Comparison of ENCODE assay signal across 8 cellular contexts in the genomic region with DNA sequence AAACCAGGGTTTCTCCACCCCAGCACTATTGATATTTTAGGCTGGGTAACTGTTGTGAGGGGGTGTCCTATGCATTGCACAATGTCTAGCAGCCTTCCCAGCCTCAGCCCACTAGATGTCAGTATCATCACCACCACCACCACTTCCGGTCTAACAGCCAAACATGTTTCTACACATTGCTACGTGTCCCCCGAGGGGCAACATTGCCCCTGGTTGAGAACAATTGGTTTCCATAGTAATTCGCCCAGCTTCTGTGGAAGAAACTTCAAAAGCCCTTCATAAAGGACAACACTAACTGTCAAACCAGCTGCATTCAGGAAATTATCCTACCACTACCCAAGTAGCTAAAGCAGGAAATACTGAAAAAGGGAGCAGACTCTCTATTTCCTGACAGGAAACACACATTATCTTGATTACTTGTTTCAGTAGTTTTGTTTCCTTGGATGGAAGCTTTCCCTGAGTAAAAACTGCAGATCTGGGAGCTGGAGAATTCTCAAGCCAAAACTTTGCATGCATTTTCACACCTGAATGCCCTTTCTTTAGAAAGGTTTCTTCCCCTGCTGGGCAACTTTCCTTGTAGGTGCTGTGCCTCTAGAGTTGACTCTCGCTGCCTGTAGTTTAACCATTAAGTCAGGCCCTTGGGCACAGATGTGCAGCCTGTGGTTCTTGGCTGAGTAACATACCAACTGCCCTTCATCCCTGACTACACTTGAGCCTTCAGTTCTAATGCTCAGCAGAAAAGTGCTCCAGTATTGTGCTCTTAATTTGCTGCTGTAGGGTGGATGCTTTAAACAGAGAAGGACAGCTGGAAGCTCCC. TPM values are rescaled to one million over a fixed set of nuclear protein-coding genes. Genes with fewer than 3 reads are reported as not detected.
DNase-seq lines count a peak whose midpoint lies in the region; ATAC-seq and TF ChIP-seq lines count a peak whose summit lies in the region.

No MANE protein-coding gene starts in this region.

- WGBS in psoas muscle, 3 donors: 15 to 25% (median 19%) methylated on average over 5 of the region's 5 CpGs

- peaks cover 11% of the 10 kb centered on the region for H3K4me1 Mint-ChIP-seq in activated CD8-positive, alpha-beta memory T cell treated with anti-CD3 and anti-CD28 coated beads, Interleukin-2, amount 10 ng/mL, durations not matched to agents 7 days and 5 days

- H3K4me2 ChIP-seq in fibroblast of lung (ENCODE audit: extremely low read depth, insufficient read depth, low read length): no peak overlapping the region

- no peak overlapping the region for H3K9ac ChIP-seq in fibroblast of lung (ENCODE audit: insufficient read depth, low read length)

- H3K27ac ChIP-seq in AG04450 (ENCODE audit: low read depth, low read length): no peak overlapping the region
- no peak overlapping the region for H3K27ac ChIP-seq in fibroblast of lung (ENCODE audit: insufficient read depth, low read length)
- no peak overlapping the region for H3K27ac ChIP-seq in psoas muscle

- POLR2A ChIA-PET in AG04450 (lab: Yijun Ruan, JAX): no interaction called here

- TF ChIP-seq CTCF in AG04450 (IDR thresholded peaks at IDR 0.05; ENCODE audit: low read depth, low read length): peak; percentile 55
- peak; percentile 30 to 43 for TF ChIP-seq CTCF in fibroblast of lung (conservative IDR thresholded peaks at IDR 0.05 in 1 of 2, IDR thresholded peaks at IDR 0.05 in 1 of 2; ENCODE audit: low read depth in 1 of 2, low read length in 2 of 2)
- TF ChIP-seq CTCF in psoas muscle (IDR thresholded peaks at IDR 0.05): peak; percentile 59

- H3K27me3 ChIP-seq in AG04450 (ENCODE audit: control insufficient read depth, insufficient read depth, low read length) (no peaks in the 10 kb centered on the region), fibroblast of lung (ENCODE audit: control insufficient read depth, insufficient read depth, low read length) (no peaks in the 10 kb centered on the region), psoas muscle (ENCODE audit: insufficient read depth in 3 of 3, low read length in 2 of 3) (no peaks in the 10 kb centered on the region)

- no peaks in the 10 kb centered on the region for H3K9me3 Mint-ChIP-seq in activated CD8-positive, alpha-beta memory T cell treated with anti-CD3 and anti-CD28 coated beads, Interleukin-2, amount 10 ng/mL, durations not matched to agents 7 days and 5 days (ENCODE audit: low read depth)

- peaks cover 29% of the 10 kb centered on the region for H3K27me3 Mint-ChIP-seq in activated CD8-positive, alpha-beta memory T cell treated with anti-CD3 and anti-CD28 coated beads, Interleukin-2, amount 10 ng/mL, durations not matched to agents 7 days and 5 days

- ATAC-seq in GM18511 (IDR thresholded peaks at IDR 0.05; ENCODE audit: unreplicated experiment): peak; percentile 99
- ATAC-seq in HG02973 (IDR thresholded peaks at IDR 0.05; ENCODE audit: unreplicated experiment): peak; percentile 99
- peak; percentile 99 for ATAC-seq in activated CD8-positive, alpha-beta memory T cell treated with anti-CD3 and anti-CD28 coated beads, Interleukin-2, amount 10 ng/mL, durations not matched to agents 7 days and 5 days
- peak; percentile 84 to 99 (median 87) for ATAC-seq in psoas muscle

- no peaks in the 10 kb centered on the region for H4K20me1 ChIP-seq in fibroblast of lung (ENCODE audit: control insufficient read depth, extremely low read depth, insufficient read depth, low read length)

- H3K9me3 ChIP-seq in AG04450 (ENCODE audit: control insufficient read depth, insufficient read depth, low read length) (no peaks in the 10 kb centered on the region), fibroblast of lung (ENCODE audit: control insufficient read depth, insufficient read depth, low read depth, low read length) (no peaks in the 10 kb centered on the region), psoas muscle (no peaks in the 10 kb centered on the region)

- H3K4me1 ChIP-seq in fibroblast of lung (ENCODE audit: control insufficient read depth, extremely low read depth, insufficient read depth, low read length) (no peaks in the 10 kb centered on the region), psoas muscle (peaks cover 6% of the 10 kb centered on the region)

- intact Hi-C loops in psoas muscle (cut with DNase I): loop anchor here in 1 of 2 donors (5.0 kb wide), 1 partner anchor 199 kb away; no protein-coding TSS in a partner anchor

- DNase-seq in AG04450 (ENCODE audit: low read depth, low spot score) (no peak), NCI-H748 (lab: John Stamatoyannopoulos, UW; ENCODE audit: unreplicated experiment) (peak; percentile 74), fibroblast of lung (ENCODE audit: low read depth in 2 of 2) (peak; percentile 4), psoas muscle (peak in 1 of 2 donors; percentile 57), cortex of kidney (lab: John Stamatoyannopoulos, UW) (no peak)
- peak; percentile 82 for DNase-seq in activated CD8-positive, alpha-beta memory T cell treated with anti-CD3 and anti-CD28 coated beads, Interleukin-2, amount 10 ng/mL, durations not matched to agents 7 days and 5 days

- H3K36me3 Mint-ChIP-seq in activated CD8-positive, alpha-beta memory T cell treated with anti-CD3 and anti-CD28 coated beads, Interleukin-2, amount 10 ng/mL, durations not matched to agents 7 days and 5 days: no peaks in the 10 kb centered on the region

- H3K4me3 ChIP-seq in AG04450 (ENCODE audit: low read depth, low read length) (no peak overlapping the region), fibroblast of lung (replicated peaks in 1 of 4; ENCODE audit: control extremely low read depth in 1 of 4, insufficient read depth in 1 of 4, low read depth in 3 of 4, low read length in 4 of 4) (no peak overlapping the region), psoas muscle (peak overlapping the region; percentile 34)

- no peaks in the 10 kb centered on the region for H3K36me3 ChIP-seq in fibroblast of lung (ENCODE audit: control insufficient read depth, insufficient read depth, low read length)
- H3K36me3 ChIP-seq in psoas muscle (ENCODE audit: insufficient read depth in 1 of 2, low read depth in 1 of 2): no peaks in the 10 kb centered on the region

- no peaks in the 10 kb centered on the region for H3K79me2 ChIP-seq in fibroblast of lung (ENCODE audit: control insufficient read depth, insufficient read depth, low read length)

- peak overlapping the region; percentile 76 for H3K27ac Mint-ChIP-seq in activated CD8-positive, alpha-beta memory T cell treated with anti-CD3 and anti-CD28 coated beads, Interleukin-2, amount 10 ng/mL, durations not matched to agents 7 days and 5 days

- H3K4me3 Mint-ChIP-seq in activated CD8-positive, alpha-beta memory T cell treated with anti-CD3 and anti-CD28 coated beads, Interleukin-2, amount 10 ng/mL, durations not matched to agents 7 days and 5 days: peak overlapping the region; percentile 34

- peak overlapping the region; percentile 37 for H2AFZ ChIP-seq in fibroblast of lung (ENCODE audit: low read length)

- CTCF ChIA-PET in AG04450 (lab: Charles Lee): interaction anchor here (0.7 to 2.1 kb wide), 4 partner anchors 14 to 336 kb away, joined by 3 to 20 read pairs (median 3); no protein-coding TSS in a partner anchor
- CTCF ChIA-PET in activated CD8-positive, alpha-beta memory T cell treated with anti-CD3 and anti-CD28 coated beads, Interleukin-2, amount 10 ng/mL, durations not matched to agents 7 days and 5 days (lab: Charles Lee): interaction anchor here (0.7 to 1.4 kb wide), 7 partner anchors 13 to 200 kb away, joined by 3 to 5 read pairs (median 3); a partner anchor contains a TSS

RNA-seq across cellular contexts. Expression of a gene that starts 23.6 kb away (rescaled TPM):
- polyA plus RNA-seq in AG04450 (2011; rRNA removed) (not detected in 2 replicates), fibroblast of lung (not detected in 2 replicates), psoas muscle (under 1 TPM in 2 of 3 donors, not detected in 1; under 0.01 to 0.01 TPM)
- not detected in 2 replicates for polyA minus RNA-seq in AG04450 (2011; rRNA and poly(A)+ RNA removed)
- total RNA-seq in activated CD8-positive, alpha-beta memory T cell treated with anti-CD3 and anti-CD28 coated beads, Interleukin-2, amount 10 ng/mL, durations not matched to agents 7 days and 5 days: not detected
- total RNA-seq in fibroblast of lung (not detected in 2 replicates), psoas muscle (under 1 TPM in 3 of 4 donors, not detected in 1; 0.02 to 0.11 (median 0.04) TPM)
- not detected in 2 replicates for polyA plus RNA-seq in fibroblast of lung (2012)
- polyA minus RNA-seq in fibroblast of lung (ENCODE audit: low replicate concordance): 0.04 TPM in 1 of 2 replicates, not detected in the other

Comparison
In these comparisons a context has a peak if more than half of its experiments do, and no peak if none do; other contexts are left out.
1. DNase-seq: peak in NCI-H748 (single experiment), activated CD8-positive, alpha-beta memory T cell treated with anti-CD3 and anti-CD28 coated beads, Interleukin-2, amount 10 ng/mL, durations not matched to agents 7 days and 5 days (single experiment) and fibroblast of lung (2 of 2); none in AG04450 (single experiment) and cortex of kidney (single experiment).
2. Peak in every context shown above with its lines, with median percentiles within 50 percentile points of each other: CTCF ChIP-seq and ATAC-seq.